ENCODE assay signal across 20 cellular contexts in the genomic region with DNA sequence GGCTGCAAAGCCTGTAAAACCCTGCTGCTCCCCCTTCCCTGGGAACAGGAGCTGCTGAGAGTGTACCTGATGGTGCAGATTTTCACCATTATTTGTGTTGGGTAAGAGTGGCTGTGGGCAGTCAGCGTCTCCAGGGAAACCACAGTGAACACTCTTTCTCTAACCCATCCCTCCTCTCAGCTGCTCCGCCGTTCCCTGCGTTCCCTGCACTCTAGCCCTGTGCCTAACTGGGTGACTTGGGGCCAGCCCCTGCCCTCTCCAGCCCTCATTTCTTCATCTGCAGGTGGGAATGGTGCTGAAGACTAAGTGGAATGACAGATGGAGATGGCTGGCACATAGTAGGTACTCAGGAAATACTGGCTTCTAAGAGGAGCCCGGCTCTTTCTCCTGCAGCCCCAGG.
"Had no signal": no experiment of that assay in that cellular context is flagged by ENCODE, and none has a peak within 500 bp of the region (broad histone marks: within the 10 kb centered on the region; RNA-seq: fewer than 3 reads in every experiment).

No MANE protein-coding gene starts in this region.

- H3K4me3 ChIP-seq: colonic mucosa, lung, psoas muscle, stomach had no signal

- H3K9ac ChIP-seq: parathyroid adenoma had no signal

- FAIRE-seq: keratinocyte had no signal

- H3K4me1 ChIP-seq: colonic mucosa, foreskin keratinocyte, parathyroid adenoma, stomach had no signal

- ATAC-seq: foreskin keratinocyte; left cardiac atrium; left ventricle myocardium superior; psoas muscle; sciatic nerve; stimulated activated naive B cell treated with anti-CD40 and anti-IgM and Interleukin-4, amounts not matched to agents 10 μg/mL and 1 μg/mL and 100 μg/mL, for 72 hours had no signal

- H3K36me3 ChIP-seq: colonic mucosa, stomach had no signal

- H3K27me3 ChIP-seq: colonic mucosa had no signal

- H3K9me3 ChIP-seq: colonic mucosa, psoas muscle, stomach had no signal

- H3K27ac ChIP-seq: colonic mucosa, foreskin keratinocyte, parathyroid adenoma, psoas muscle, stomach had no signal

- DNase-seq: colonic mucosa; dermis blood vessel endothelial cell; foreskin keratinocyte; immature natural killer cell; left cardiac atrium; left ventricle myocardium superior; mesenchymal stem cell; midbrain; psoas muscle; retina; stimulated activated CD4-positive, alpha-beta T cell treated with anti-CD3 and anti-CD28 coated beads, Interleukin-2, amount 100 ng/mL, for 24 hours; stimulated activated CD4-positive, alpha-beta T cell treated with anti-CD3 and anti-CD28 coated beads, Interleukin-4, amount 100 ng/mL, for 4 hours; stimulated activated naive B cell treated with anti-CD40 and anti-IgM and Interleukin-4, amounts not matched to agents 10 μg/mL and 1 μg/mL and 100 μg/mL, for 72 hours; stomach; substantia nigra; trophoblast cell had no signal
